1 cellular context compared by ENCODE assay signal in the genomic region with DNA sequence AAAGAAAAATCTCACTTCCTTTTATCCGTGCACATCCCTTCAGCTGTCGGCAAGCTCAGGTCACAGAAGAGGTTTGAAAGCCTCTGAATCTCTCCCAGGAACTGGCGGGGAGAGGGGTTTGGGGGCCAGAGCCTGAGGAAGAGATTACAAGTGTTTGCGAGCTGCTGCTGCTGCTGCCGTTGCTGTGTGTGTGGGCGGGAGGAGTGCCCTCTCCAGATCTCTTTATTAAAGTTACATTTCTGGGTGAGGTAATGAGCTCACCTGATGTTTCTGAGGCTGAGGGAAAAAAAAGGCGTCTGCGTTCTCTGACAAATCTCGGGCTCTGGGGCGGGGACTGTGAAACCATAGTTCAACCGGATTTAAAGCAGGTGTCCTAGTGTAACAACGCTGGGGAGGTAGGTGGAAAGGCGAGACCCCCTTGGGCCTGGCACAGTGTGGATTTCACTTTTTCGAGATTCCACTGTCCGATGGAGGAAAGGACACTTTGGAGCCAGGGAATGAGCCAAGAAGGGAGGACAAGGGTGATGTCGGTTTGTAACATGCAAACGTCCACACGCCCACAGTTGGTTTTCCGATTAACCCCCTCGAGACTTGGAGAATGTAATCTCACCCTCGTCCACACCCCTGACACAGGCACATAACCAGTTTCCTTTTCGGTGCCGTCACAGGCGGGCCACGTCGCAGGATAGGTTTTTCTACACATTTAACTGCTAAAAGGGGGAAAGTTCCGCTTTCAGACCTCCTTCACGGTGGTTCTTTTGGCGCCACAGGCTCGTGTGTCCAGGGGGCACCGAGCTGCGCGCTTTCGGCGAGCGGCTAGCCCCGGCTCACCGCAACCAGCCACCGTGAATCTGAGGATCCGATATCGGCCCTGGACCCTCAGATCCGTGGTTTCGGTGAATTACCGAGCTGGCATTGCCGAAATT.
TF ChIP-seq lines count a peak whose summit lies in the region.

No MANE protein-coding gene starts in this region.

TF ChIP-seq in HepG2, 621 proteins besides CTCF, POLR2A, EP300 and RAD21 (continued from another document and continues in another):
- TF ChIP-seq, protein P1, sequence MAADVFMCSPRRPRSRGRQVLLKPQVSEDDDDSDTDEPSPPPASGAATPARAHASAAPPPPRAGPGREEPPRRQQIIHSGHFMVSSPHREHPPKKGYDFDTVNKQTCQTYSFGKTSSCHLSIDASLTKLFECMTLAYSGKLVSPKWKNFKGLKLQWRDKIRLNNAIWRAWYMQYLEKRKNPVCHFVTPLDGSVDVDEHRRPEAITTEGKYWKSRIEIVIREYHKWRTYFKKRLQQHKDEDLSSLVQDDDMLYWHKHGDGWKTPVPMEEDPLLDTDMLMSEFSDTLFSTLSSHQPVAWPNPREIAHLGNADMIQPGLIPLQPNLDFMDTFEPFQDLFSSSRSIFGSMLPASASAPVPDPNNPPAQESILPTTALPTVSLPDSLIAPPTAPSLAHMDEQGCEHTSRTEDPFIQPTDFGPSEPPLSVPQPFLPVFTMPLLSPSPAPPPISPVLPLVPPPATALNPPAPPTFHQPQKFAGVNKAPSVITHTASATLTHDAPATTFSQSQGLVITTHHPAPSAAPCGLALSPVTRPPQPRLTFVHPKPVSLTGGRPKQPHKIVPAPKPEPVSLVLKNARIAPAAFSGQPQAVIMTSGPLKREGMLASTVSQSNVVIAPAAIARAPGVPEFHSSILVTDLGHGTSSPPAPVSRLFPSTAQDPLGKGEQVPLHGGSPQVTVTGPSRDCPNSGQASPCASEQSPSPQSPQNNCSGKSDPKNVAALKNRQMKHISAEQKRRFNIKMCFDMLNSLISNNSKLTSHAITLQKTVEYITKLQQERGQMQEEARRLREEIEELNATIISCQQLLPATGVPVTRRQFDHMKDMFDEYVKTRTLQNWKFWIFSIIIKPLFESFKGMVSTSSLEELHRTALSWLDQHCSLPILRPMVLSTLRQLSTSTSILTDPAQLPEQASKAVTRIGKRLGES (CRISPR knock-in tag; IDR thresholded peaks at IDR 0.05; ENCODE audit: borderline replicate concordance) = no peak
- TF ChIP-seq ZNF790 (CRISPR knock-in tag; IDR thresholded peaks at IDR 0.05; ENCODE audit: borderline replicate concordance) (0 out of 2 replicates have a peak, but pooled peaks have one; percentile 34), ZMYM3 (CRISPR knock-in tag; IDR thresholded peaks at IDR 0.05) (peak; percentile 15; the same call in 1 of the 2 replicates), ZNF75D (CRISPR knock-in tag; IDR thresholded peaks at IDR 0.05; ENCODE audit: borderline replicate concordance) (no peak), ZNF607 (CRISPR knock-in tag; IDR thresholded peaks at IDR 0.05; ENCODE audit: borderline replicate concordance) (0 out of 2 replicates have a peak, but pooled peaks have one; percentile 59), ZFX (CRISPR knock-in tag; IDR thresholded peaks at IDR 0.05; ENCODE audit: low read depth) (peak; percentile 45), THAP11 (CRISPR knock-in tag; IDR thresholded peaks at IDR 0.05) (0 out of 2 replicates have a peak, but pooled peaks have one; percentile 12), ZNF44 (CRISPR knock-in tag; IDR thresholded peaks at IDR 0.05) (0 out of 2 replicates have a peak, but pooled peaks have one; percentile 40), HDAC1 (CRISPR knock-in tag; IDR thresholded peaks at IDR 0.05) (peak; percentile 37; the same call in 1 of the 2 replicates), ZFP82 (CRISPR knock-in tag; IDR thresholded peaks at IDR 0.05; ENCODE audit: borderline replicate concordance) (no peak), NFRKB (IDR thresholded peaks at IDR 0.05) (no peak), ZNF274 (CRISPR knock-in tag; IDR thresholded peaks at IDR 0.05) (no peak), ZNF441 (CRISPR knock-in tag; IDR thresholded peaks at IDR 0.05; ENCODE audit: borderline replicate concordance) (peak; percentile 87), ZSCAN31 (CRISPR knock-in tag; IDR thresholded peaks at IDR 0.05; ENCODE audit: low read depth) (no peak), HHEX (CRISPR knock-in tag; IDR thresholded peaks at IDR 0.05) (no peak), ZNF256 (CRISPR knock-in tag; conservative IDR thresholded peaks at IDR 0.05) (0 out of 2 replicates have a peak, but pooled peaks have one; percentile 11), ZKSCAN5 (CRISPR knock-in tag; IDR thresholded peaks at IDR 0.05) (no peak), AGO2 (optimal IDR thresholded peaks at IDR 0.05; ENCODE audit: low read depth, low read length) (peak; percentile 35), POLR2AphosphoS5 (IDR thresholded peaks at IDR 0.05; ENCODE audit: low read depth, low read length) (0 out of 2 replicates have a peak, but pooled peaks have one; percentile 33), PHF21A (CRISPR knock-in tag; IDR thresholded peaks at IDR 0.05) (0 out of 2 replicates have a peak, but pooled peaks have one; percentile 54), RBM39 (IDR thresholded peaks at IDR 0.05; ENCODE audit: low read depth, low read length, poor library complexity, severe bottlenecking) (peak; percentile 70), ZNF350 (CRISPR knock-in tag; IDR thresholded peaks at IDR 0.05; ENCODE audit: borderline replicate concordance, low read depth) (peak; percentile 47; the same call in 1 of the 2 replicates), CC2D1A (CRISPR knock-in tag; IDR thresholded peaks at IDR 0.05) (no peak), ZNF451 (CRISPR knock-in tag; IDR thresholded peaks at IDR 0.05) (no peak), NRL (CRISPR knock-in tag; IDR thresholded peaks at IDR 0.05; ENCODE audit: borderline replicate concordance) (no peak)
- TF ChIP-seq, protein P2, sequence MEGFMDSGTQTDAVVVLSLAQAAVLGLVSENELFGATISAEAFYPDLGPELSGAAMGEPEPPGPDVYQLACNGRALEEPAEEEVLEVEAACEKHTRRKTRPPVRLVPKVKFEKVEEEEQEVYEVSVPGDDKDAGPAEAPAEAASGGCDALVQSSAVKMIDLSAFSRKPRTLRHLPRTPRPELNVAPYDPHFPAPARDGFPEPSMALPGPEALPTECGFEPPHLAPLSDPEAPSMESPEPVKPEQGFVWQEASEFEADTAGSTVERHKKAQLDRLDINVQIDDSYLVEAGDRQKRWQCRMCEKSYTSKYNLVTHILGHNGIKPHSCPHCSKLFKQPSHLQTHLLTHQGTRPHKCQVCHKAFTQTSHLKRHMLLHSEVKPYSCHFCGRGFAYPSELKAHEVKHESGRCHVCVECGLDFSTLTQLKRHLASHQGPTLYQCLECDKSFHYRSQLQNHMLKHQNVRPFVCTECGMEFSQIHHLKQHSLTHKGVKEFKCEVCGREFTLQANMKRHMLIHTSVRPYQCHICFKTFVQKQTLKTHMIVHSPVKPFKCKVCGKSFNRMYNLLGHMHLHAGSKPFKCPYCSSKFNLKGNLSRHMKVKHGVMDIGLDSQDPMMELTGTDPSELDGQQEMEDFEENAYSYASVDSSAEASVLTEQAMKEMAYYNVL (CRISPR knock-in tag; IDR thresholded peaks at IDR 0.05; ENCODE audit: borderline replicate concordance) = peak; percentile 32; the same call in 1 of the 2 replicates
- TF ChIP-seq, protein P3, sequence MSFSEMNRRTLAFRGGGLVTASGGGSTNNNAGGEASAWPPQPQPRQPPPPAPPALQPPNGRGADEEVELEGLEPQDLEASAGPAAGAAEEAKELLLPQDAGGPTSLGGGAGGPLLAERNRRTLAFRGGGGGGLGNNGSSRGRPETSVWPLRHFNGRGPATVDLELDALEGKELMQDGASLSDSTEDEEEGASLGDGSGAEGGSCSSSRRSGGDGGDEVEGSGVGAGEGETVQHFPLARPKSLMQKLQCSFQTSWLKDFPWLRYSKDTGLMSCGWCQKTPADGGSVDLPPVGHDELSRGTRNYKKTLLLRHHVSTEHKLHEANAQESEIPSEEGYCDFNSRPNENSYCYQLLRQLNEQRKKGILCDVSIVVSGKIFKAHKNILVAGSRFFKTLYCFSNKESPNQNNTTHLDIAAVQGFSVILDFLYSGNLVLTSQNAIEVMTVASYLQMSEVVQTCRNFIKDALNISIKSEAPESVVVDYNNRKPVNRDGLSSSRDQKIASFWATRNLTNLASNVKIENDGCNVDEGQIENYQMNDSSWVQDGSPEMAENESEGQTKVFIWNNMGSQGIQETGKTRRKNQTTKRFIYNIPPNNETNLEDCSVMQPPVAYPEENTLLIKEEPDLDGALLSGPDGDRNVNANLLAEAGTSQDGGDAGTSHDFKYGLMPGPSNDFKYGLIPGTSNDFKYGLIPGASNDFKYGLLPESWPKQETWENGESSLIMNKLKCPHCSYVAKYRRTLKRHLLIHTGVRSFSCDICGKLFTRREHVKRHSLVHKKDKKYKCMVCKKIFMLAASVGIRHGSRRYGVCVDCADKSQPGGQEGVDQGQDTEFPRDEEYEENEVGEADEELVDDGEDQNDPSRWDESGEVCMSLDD (CRISPR knock-in tag; IDR thresholded peaks at IDR 0.05; ENCODE audit: borderline replicate concordance) = no peak
- TF ChIP-seq, protein P4, sequence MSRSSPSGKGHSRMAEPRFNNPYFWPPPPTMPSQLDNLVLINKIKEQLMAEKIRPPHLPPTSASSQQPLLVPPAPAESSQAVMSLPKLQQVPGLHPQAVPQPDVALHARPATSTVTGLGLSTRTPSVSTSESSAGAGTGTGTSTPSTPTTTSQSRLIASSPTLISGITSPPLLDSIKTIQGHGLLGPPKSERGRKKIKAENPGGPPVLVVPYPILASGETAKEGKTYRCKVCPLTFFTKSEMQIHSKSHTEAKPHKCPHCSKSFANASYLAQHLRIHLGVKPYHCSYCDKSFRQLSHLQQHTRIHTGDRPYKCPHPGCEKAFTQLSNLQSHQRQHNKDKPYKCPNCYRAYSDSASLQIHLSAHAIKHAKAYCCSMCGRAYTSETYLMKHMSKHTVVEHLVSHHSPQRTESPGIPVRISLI (CRISPR knock-in tag; IDR thresholded peaks at IDR 0.05; ENCODE audit: borderline replicate concordance) = 0 out of 2 replicates have a peak, but pooled peaks have one; percentile 62
- TF ChIP-seq, protein P5, sequence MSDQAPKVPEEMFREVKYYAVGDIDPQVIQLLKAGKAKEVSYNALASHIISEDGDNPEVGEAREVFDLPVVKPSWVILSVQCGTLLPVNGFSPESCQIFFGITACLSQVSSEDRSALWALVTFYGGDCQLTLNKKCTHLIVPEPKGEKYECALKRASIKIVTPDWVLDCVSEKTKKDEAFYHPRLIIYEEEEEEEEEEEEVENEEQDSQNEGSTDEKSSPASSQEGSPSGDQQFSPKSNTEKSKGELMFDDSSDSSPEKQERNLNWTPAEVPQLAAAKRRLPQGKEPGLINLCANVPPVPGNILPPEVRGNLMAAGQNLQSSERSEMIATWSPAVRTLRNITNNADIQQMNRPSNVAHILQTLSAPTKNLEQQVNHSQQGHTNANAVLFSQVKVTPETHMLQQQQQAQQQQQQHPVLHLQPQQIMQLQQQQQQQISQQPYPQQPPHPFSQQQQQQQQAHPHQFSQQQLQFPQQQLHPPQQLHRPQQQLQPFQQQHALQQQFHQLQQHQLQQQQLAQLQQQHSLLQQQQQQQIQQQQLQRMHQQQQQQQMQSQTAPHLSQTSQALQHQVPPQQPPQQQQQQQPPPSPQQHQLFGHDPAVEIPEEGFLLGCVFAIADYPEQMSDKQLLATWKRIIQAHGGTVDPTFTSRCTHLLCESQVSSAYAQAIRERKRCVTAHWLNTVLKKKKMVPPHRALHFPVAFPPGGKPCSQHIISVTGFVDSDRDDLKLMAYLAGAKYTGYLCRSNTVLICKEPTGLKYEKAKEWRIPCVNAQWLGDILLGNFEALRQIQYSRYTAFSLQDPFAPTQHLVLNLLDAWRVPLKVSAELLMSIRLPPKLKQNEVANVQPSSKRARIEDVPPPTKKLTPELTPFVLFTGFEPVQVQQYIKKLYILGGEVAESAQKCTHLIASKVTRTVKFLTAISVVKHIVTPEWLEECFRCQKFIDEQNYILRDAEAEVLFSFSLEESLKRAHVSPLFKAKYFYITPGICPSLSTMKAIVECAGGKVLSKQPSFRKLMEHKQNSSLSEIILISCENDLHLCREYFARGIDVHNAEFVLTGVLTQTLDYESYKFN (CRISPR knock-in tag; conservative IDR thresholded peaks at IDR 0.05) = peak; percentile 34; the same call in 1 of the 2 replicates
- TF ChIP-seq, protein P6, sequence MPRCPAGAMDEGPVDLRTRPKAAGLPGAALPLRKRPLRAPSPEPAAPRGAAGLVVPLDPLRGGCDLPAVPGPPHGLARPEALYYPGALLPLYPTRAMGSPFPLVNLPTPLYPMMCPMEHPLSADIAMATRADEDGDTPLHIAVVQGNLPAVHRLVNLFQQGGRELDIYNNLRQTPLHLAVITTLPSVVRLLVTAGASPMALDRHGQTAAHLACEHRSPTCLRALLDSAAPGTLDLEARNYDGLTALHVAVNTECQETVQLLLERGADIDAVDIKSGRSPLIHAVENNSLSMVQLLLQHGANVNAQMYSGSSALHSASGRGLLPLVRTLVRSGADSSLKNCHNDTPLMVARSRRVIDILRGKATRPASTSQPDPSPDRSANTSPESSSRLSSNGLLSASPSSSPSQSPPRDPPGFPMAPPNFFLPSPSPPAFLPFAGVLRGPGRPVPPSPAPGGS (CRISPR knock-in tag; IDR thresholded peaks at IDR 0.05) = 0 out of 2 replicates have a peak, but pooled peaks have one; percentile 59
- TF ChIP-seq, protein P7, sequence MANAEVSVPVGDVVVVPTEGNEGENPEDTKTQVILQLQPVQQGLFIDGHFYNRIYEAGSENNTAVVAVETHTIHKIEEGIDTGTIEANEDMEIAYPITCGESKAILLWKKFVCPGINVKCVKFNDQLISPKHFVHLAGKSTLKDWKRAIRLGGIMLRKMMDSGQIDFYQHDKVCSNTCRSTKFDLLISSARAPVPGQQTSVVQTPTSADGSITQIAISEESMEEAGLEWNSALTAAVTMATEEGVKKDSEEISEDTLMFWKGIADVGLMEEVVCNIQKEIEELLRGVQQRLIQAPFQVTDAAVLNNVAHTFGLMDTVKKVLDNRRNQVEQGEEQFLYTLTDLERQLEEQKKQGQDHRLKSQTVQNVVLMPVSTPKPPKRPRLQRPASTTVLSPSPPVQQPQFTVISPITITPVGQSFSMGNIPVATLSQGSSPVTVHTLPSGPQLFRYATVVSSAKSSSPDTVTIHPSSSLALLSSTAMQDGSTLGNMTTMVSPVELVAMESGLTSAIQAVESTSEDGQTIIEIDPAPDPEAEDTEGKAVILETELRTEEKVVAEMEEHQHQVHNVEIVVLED (CRISPR knock-in tag; IDR thresholded peaks at IDR 0.05; ENCODE audit: borderline replicate concordance) = 0 out of 2 replicates have a peak, but pooled peaks have one; percentile 17
- TF ChIP-seq, protein P8, sequence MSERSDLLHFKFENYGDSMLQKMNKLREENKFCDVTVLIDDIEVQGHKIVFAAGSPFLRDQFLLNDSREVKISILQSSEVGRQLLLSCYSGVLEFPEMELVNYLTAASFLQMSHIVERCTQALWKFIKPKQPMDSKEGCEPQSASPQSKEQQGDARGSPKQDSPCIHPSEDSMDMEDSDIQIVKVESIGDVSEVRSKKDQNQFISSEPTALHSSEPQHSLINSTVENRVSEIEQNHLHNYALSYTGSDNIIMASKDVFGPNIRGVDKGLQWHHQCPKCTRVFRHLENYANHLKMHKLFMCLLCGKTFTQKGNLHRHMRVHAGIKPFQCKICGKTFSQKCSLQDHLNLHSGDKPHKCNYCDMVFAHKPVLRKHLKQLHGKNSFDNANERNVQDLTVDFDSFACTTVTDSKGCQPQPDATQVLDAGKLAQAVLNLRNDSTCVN (CRISPR knock-in tag; IDR thresholded peaks at IDR 0.05; ENCODE audit: borderline replicate concordance) = 0 out of 2 replicates have a peak, but pooled peaks have one; percentile 22
